Comparison of ENCODE assay signal across 8 cellular contexts in the genomic region with DNA sequence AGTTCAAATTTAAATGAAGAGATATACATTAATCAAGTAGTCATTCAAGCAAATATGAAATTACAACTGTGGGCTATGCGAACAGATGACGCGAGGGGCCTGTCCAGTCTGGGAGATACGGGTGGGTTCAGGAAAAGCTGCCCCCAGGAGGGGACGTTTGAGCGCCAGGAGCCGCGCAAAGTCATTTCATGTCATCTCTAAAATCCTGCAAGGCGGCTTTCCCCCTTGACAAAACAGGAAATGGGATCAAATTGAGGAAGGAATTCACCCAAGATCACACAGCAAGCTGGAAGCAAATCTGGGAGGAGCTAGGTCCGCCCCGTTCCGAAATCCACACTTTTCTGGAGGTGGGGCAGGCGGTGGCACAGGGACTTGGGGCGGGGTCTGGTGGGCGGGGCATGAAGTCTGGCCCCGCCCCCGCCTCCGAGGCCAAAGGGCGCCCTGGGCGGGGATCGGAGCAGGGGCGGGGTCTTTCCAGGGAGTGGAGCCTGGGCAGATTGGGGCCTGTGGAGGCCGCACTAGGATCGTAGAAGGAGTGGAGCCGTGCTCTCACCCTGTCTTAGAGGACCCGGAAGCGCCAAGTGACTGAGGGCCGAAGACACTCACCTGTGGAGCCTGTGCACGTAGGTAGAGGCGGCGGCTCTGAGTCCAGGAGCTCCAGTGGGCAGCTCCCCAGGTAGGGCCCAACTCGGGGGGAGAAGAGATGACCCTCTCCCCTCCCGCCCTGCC. TPM values are rescaled to one million over a fixed set of nuclear protein-coding genes. Genes with fewer than 3 reads are reported as not detected.
A peak's percentile ranks its signal among the peaks of the same experiment; 100 is the strongest.
DNase-seq lines count a peak whose midpoint lies in the region; ATAC-seq lines count a peak whose summit lies in the region.

A gene with protein sequence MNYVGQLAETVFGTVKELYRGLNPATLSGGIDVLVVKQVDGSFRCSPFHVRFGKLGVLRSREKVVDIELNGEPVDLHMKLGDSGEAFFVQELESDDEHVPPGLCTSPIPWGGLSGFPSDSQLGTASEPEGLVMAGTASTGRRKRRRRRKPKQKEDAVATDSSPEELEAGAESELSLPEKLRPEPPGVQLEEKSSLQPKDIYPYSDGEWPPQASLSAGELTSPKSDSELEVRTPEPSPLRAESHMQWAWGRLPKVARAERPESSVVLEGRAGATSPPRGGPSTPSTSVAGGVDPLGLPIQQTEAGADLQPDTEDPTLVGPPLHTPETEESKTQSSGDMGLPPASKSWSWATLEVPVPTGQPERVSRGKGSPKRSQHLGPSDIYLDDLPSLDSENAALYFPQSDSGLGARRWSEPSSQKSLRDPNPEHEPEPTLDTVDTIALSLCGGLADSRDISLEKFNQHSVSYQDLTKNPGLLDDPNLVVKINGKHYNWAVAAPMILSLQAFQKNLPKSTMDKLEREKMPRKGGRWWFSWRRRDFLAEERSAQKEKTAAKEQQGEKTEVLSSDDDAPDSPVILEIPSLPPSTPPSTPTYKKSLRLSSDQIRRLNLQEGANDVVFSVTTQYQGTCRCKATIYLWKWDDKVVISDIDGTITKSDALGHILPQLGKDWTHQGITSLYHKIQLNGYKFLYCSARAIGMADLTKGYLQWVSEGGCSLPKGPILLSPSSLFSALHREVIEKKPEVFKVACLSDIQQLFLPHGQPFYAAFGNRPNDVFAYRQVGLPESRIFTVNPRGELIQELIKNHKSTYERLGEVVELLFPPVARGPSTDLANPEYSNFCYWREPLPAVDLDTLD (plus strand): TSS at position 495 of the 729 bp plus-strand sequence. CDS start 4,983 bp downstream, outside the sequence.

- H3K27me3 Mint-ChIP-seq in stimulated activated memory B cell treated with anti-CD40 and anti-IgM and Interleukin-4, amounts not matched to agents 10 μg/mL and 1 μg/mL and 100 μg/mL, for 72 hours, result peaks cover 13% of the 10 kb centered on the region

- H3K27ac ChIP-seq in esophagus (ENCODE audit: low read depth in 2 of 2, low read length in 1 of 2) (peak within 1 kb of the TSS; percentile 95), mucosa of rectum (ENCODE audit: low read depth in 2 of 2, low read length in 2 of 2) (peak within 1 kb of the TSS; percentile 91 to 92)

- peak within 1 kb of the TSS; percentile 79 for H3K4me3 Mint-ChIP-seq in stimulated activated memory B cell treated with anti-CD40 and anti-IgM and Interleukin-4, amounts not matched to agents 10 μg/mL and 1 μg/mL and 100 μg/mL, for 72 hours

- peak; percentile 24 for ATAC-seq in HG03139 (IDR thresholded peaks at IDR 0.05; ENCODE audit: unreplicated experiment)
- ATAC-seq in stimulated activated memory B cell treated with anti-CD40 and anti-IgM and Interleukin-4, amounts not matched to agents 10 μg/mL and 1 μg/mL and 100 μg/mL, for 72 hours, result peak; percentile 71
- no peak for ATAC-seq in GM21786 (IDR thresholded peaks at IDR 0.05; ENCODE audit: unreplicated experiment)

- peak within 1 kb of the TSS; percentile 76 for H3K27ac Mint-ChIP-seq in stimulated activated memory B cell treated with anti-CD40 and anti-IgM and Interleukin-4, amounts not matched to agents 10 μg/mL and 1 μg/mL and 100 μg/mL, for 72 hours

- H3K9me3 Mint-ChIP-seq in stimulated activated memory B cell treated with anti-CD40 and anti-IgM and Interleukin-4, amounts not matched to agents 10 μg/mL and 1 μg/mL and 100 μg/mL, for 72 hours, result no peaks in the 10 kb centered on the region

- H3K27me3 ChIP-seq in esophagus (ENCODE audit: control insufficient read depth in 1 of 2, insufficient read depth in 2 of 2, low read length in 2 of 2) (no peaks in the 10 kb centered on the region), mucosa of rectum (ENCODE audit: control insufficient read depth in 2 of 2, insufficient read depth in 2 of 2, low read length in 2 of 2) (no peaks in the 10 kb centered on the region)

- peak within 1 kb of the TSS; percentile 70 to 79 for H3K9ac ChIP-seq in mucosa of rectum (ENCODE audit: low read depth in 1 of 2, low read length in 2 of 2)

- H3K36me3 Mint-ChIP-seq in stimulated activated memory B cell treated with anti-CD40 and anti-IgM and Interleukin-4, amounts not matched to agents 10 μg/mL and 1 μg/mL and 100 μg/mL, for 72 hours, result no peaks in the 10 kb centered on the region

- 8 to 10% methylated on average over 32 to 33 of the region's 33 CpGs for WGBS in esophagus, 2 donors

- H3K9me3 ChIP-seq in esophagus (ENCODE audit: control insufficient read depth in 2 of 2, insufficient read depth in 1 of 2, low read depth in 1 of 2, low read length in 1 of 2) (no peaks in the 10 kb centered on the region), mucosa of rectum (ENCODE audit: control insufficient read depth in 2 of 2, low read length in 2 of 2) (no peaks in the 10 kb centered on the region)

- peaks cover 0 to under 1% of the 10 kb centered on the region in 2 donors for H3K36me3 ChIP-seq in esophagus (ENCODE audit: control insufficient read depth in 2 of 2, insufficient read depth in 2 of 2, low read length in 1 of 2)
- no peaks in the 10 kb centered on the region for H3K36me3 ChIP-seq in mucosa of rectum (ENCODE audit: control insufficient read depth in 2 of 2, insufficient read depth in 2 of 2, low read length in 2 of 2)

- H3K4me1 Mint-ChIP-seq in stimulated activated memory B cell treated with anti-CD40 and anti-IgM and Interleukin-4, amounts not matched to agents 10 μg/mL and 1 μg/mL and 100 μg/mL, for 72 hours, result peaks cover 11% of the 10 kb centered on the region

- DNase-seq in DMS79 treated with DMSO at 0.1 percent for 48 hours (lab: John Stamatoyannopoulos, UW), result peak; percentile 67
- peak; percentile 39 for DNase-seq in NOMO-1 treated with DMSO at 0.1 percent for 48 hours (lab: John Stamatoyannopoulos, UW; ENCODE audit: unreplicated experiment)
- DNase-seq in activated T-cell treated with anti-CD3 and anti-CD28 coated beads for 4 hours, result peak; percentile 30

- peaks cover 0 to 11% of the 10 kb centered on the region in 2 donors for H3K4me1 ChIP-seq in esophagus (ENCODE audit: control insufficient read depth in 2 of 2, insufficient read depth in 2 of 2, low read length in 1 of 2)
- peaks cover 17 to 19% of the 10 kb centered on the region in 2 donors for H3K4me1 ChIP-seq in mucosa of rectum (ENCODE audit: control insufficient read depth in 2 of 2, insufficient read depth in 2 of 2, low read length in 2 of 2)

- peak within 1 kb of the TSS; percentile 54 to 57 for H3K4me3 ChIP-seq in esophagus (ENCODE audit: low read depth in 1 of 2, low read length in 2 of 2)
- H3K4me3 ChIP-seq in mucosa of rectum (ENCODE audit: low read length in 2 of 2), result peak within 1 kb of the TSS; percentile 71 to 78

RNA-seq across cellular contexts. Expression of the gene that starts here (rescaled TPM):
- polyA plus RNA-seq in esophagus, result 10 to 100 TPM; 26.4 to 84.1 TPM
